ENCODE assay signal across 26 cellular contexts in the genomic region with DNA sequence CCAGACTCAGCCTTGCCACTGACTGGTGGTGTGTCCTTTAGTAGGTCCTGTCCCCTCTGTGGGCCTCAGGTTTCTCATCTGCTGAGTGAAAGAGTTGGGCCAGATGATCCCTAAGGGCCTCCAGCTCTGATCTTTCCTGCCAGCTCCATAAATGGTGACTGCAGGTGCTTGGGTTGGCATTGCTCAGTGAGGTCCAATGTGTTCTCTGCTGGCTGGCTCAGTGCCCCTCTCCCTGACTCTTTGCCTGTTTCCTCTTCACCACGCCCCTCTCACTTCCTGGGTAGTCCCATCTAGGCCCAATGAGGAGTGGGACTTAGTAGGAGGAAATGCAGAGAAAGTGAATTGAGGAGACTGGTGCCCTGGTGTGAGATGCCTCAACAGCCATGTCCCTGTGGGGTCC.
"Had no signal": no experiment of that assay in that cellular context is flagged by ENCODE, and none has a peak within 500 bp of the region (broad histone marks: within the 10 kb centered on the region; RNA-seq: fewer than 3 reads in every experiment).

No MANE protein-coding gene starts in this region.

- H3K4me1 ChIP-seq: foreskin keratinocyte, left lung, sigmoid colon, suprapubic skin, transverse colon had no signal

- DNase-seq: activated CD4-positive, alpha-beta T cell treated with anti-CD3 and anti-CD28 coated beads for 48 hours; activated CD4-positive, alpha-beta T cell treated with anti-CD3 and anti-CD28 coated beads, Interleukin-2, amount 50 U/mL, for 48 hours; activated CD8-positive, alpha-beta memory T cell treated with anti-CD3 and anti-CD28 coated beads, Interleukin-2, amount 50 U/mL, for 4 hours; activated effector memory CD4-positive, alpha-beta T cell treated with anti-CD3 and anti-CD28 coated beads, Interleukin-2, amount 50 U/mL, for 16 hours; activated naive CD4-positive, alpha-beta T cell treated with anti-CD3 and anti-CD28 coated beads, Interleukin-2, amount 50 U/mL, for 16 hours; activated T-cell treated with anti-CD3 and anti-CD28 coated beads, Interleukin-2, amount 50 U/mL, for 1 hour; amniotic stem cell; central memory CD4-positive, alpha-beta T cell; foreskin keratinocyte; kidney glomerular epithelial cell; left lung; mucosa of descending colon; retina; sigmoid colon; small intestine; stimulated activated CD4-positive, alpha-beta T cell treated with anti-CD3 and anti-CD28 coated beads, Interleukin-2, amount 100 ng/mL, for 24 hours; stimulated activated naive B cell treated with anti-CD40 and anti-IgM and Interleukin-4, amounts not matched to agents 10 μg/mL and 1 μg/mL and 100 μg/mL, for 72 hours; transverse colon had no signal

- H3K4me3 Mint-ChIP-seq: activated T-helper 1 cell treated with anti-CD3 and anti-CD28 coated beads, Interleukin-12 subunit alpha, Interleukin-12 subunit beta, Interleukin-2, Interleukin-4 antibody, amounts not matched to agents 30 ng/mL and 10 ng/mL and 1 ng/mL, durations not matched to agents 14 hours and 24 hours and 36 hours; dendritic cell treated with granulocyte-macrophage colony-stimulating factor and Interleukin-4, amounts not matched to agents 40 ng/mL and 50 ng/mL, for 4 days; natural killer cell treated with Interleukin-12 subunit alpha and Interleukin-12 subunit beta and Interleukin-15 and Interleukin-18, amount 100 ng/mL, for 72 hours; stimulated activated naive B cell treated with anti-CD40 and anti-IgM and Interleukin-4, amounts not matched to agents 10 μg/mL and 1 μg/mL and 100 μg/mL, for 72 hours had no signal

- H3K36me3 ChIP-seq: esophagus muscularis mucosa, left lung, neutrophil, sigmoid colon, suprapubic skin, transverse colon had no signal

- H3K9me3 ChIP-seq: esophagus muscularis mucosa, left lung, mucosa of descending colon, neutrophil, sigmoid colon, suprapubic skin, transverse colon had no signal

- H3K36me3 Mint-ChIP-seq: natural killer cell treated with Interleukin-12 subunit alpha and Interleukin-12 subunit beta and Interleukin-15 and Interleukin-18, amount 100 ng/mL, for 72 hours; stimulated activated naive B cell treated with anti-CD40 and anti-IgM and Interleukin-4, amounts not matched to agents 10 μg/mL and 1 μg/mL and 100 μg/mL, for 72 hours had no signal

- H3K9me3 Mint-ChIP-seq: activated T-helper 1 cell treated with anti-CD3 and anti-CD28 coated beads, Interleukin-12 subunit alpha, Interleukin-12 subunit beta, Interleukin-2, Interleukin-4 antibody, amounts not matched to agents 30 ng/mL and 10 ng/mL and 1 ng/mL, durations not matched to agents 14 hours and 24 hours and 36 hours; dendritic cell treated with granulocyte-macrophage colony-stimulating factor and Interleukin-4, amounts not matched to agents 40 ng/mL and 50 ng/mL, for 4 days; natural killer cell treated with Interleukin-12 subunit alpha and Interleukin-12 subunit beta and Interleukin-15 and Interleukin-18, amount 100 ng/mL, for 72 hours; stimulated activated naive B cell treated with anti-CD40 and anti-IgM and Interleukin-4, amounts not matched to agents 10 μg/mL and 1 μg/mL and 100 μg/mL, for 72 hours had no signal

- H3K27ac ChIP-seq: esophagus muscularis mucosa, foreskin keratinocyte, left lung, neutrophil, sigmoid colon, suprapubic skin, transverse colon, VCaP had no signal

- H3K27me3 ChIP-seq: esophagus muscularis mucosa, left lung, sigmoid colon, transverse colon had no signal

- H3K27me3 Mint-ChIP-seq: natural killer cell treated with Interleukin-12 subunit alpha and Interleukin-12 subunit beta and Interleukin-15 and Interleukin-18, amount 100 ng/mL, for 72 hours had no signal

- H3K27ac Mint-ChIP-seq: activated T-helper 1 cell treated with anti-CD3 and anti-CD28 coated beads, Interleukin-12 subunit alpha, Interleukin-12 subunit beta, Interleukin-2, Interleukin-4 antibody, amounts not matched to agents 30 ng/mL and 10 ng/mL and 1 ng/mL, durations not matched to agents 14 hours and 24 hours and 36 hours; dendritic cell treated with granulocyte-macrophage colony-stimulating factor and Interleukin-4, amounts not matched to agents 40 ng/mL and 50 ng/mL, for 4 days; progenitor cell of endocrine pancreas; stimulated activated naive B cell treated with anti-CD40 and anti-IgM and Interleukin-4, amounts not matched to agents 10 μg/mL and 1 μg/mL and 100 μg/mL, for 72 hours had no signal

- H3K4me3 ChIP-seq: esophagus muscularis mucosa, left lung, mucosa of descending colon, sigmoid colon, suprapubic skin, transverse colon had no signal
